In the genomic region with DNA sequence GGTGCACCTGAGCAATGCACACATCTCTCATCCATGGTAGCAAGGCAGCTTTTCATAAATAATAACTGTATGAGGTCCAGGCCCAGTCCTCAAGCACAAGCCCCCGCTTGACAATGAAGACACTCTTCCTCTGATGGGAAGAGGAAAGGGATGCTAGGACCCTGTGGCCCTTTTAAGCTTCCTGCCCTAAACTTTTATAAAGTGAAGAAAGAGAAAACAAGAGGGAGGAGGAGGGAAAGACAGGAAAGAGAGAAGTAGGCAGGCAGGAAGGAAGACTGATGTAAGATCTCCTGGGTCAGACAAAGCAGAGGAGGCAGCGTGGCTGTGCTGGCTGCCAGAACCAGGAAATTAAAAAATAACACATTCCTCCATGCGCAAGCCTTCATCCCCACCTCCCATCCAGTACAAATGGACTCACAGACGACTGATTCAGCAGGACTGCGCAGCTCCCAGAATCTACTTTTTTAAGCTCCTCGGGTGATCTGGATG, we compare ENCODE assay signal across 8 cellular contexts. TPM values are rescaled to one million over a fixed set of nuclear protein-coding genes. Genes with fewer than 3 reads are reported as not detected.
DNase-seq lines count a peak whose midpoint lies in the region; ATAC-seq and TF ChIP-seq lines count a peak whose summit lies in the region.

No MANE protein-coding gene starts in this region.

- peak; percentile 86 for ATAC-seq in left ventricle myocardium superior
- ATAC-seq in HG02970 (IDR thresholded peaks at IDR 0.05; ENCODE audit: low FRiP score, unreplicated experiment), result no peak

- H3K27me3 Mint-ChIP-seq in activated CD4-positive, alpha-beta memory T cell treated with anti-CD3 and anti-CD28 coated beads, Interleukin-2, amount 10 ng/mL, durations not matched to agents 7 days and 5 days, result no peaks in the 10 kb centered on the region

- CTCF ChIA-PET in activated CD4-positive, alpha-beta memory T cell treated with anti-CD3 and anti-CD28 coated beads, Interleukin-2, amount 10 ng/mL, durations not matched to agents 7 days and 5 days (lab: Charles Lee), result interaction anchor here (0.8 to 5.4 kb wide), 7 partner anchors 9 to 92 kb away, joined by 3 to 68 read pairs (median 4); a partner anchor contains a TSS

- DNase-seq in activated CD4-positive, alpha-beta T cell treated with anti-CD3 and anti-CD28 coated beads, Interleukin-2, amount 50 U/mL, for 1 hour, result peak; percentile 60
- no peak for DNase-seq in activated CD4-positive, alpha-beta T cell treated with anti-CD3 and anti-CD28 coated beads for 4 hours
- DNase-seq in activated CD4-positive, alpha-beta memory T cell treated with anti-CD3 and anti-CD28 coated beads, Interleukin-2, amount 10 ng/mL, durations not matched to agents 7 days and 5 days, result no peak
- DNase-seq in left ventricle myocardium superior (peak; percentile 31), stomach (no peak), HuH-7.5 (ENCODE audit: low spot score) (no peak)
- no peak for DNase-seq in NK-92 treated with Interleukin-12 subunit alpha and Interleukin-12 subunit beta, amount 100 ng/mL, for 24 hours (lab: John Stamatoyannopoulos, UW)

- intact Hi-C loops in left ventricle myocardium superior (cut with micrococcal nuclease), result no loop called here
- intact Hi-C loops in stomach (cut with DNase I; ENCODE audit: low total_unique reads), result no loop called here

- no peaks in the 10 kb centered on the region for H3K9me3 ChIP-seq in stomach

- H3K4me3 ChIP-seq in stomach, result no peak overlapping the region

- H3K27ac ChIP-seq in stomach, result peak overlapping the region in 4 of 5 donors; percentile 13 to 64 (median 24)

- no peak for TF ChIP-seq EP300 in stomach (IDR thresholded peaks at IDR 0.05)

- H3K4me3 Mint-ChIP-seq in activated CD4-positive, alpha-beta memory T cell treated with anti-CD3 and anti-CD28 coated beads, Interleukin-2, amount 10 ng/mL, durations not matched to agents 7 days and 5 days, result no peak overlapping the region

- peaks cover 0 to 42% (median 0%) of the 10 kb centered on the region in 4 donors for H3K4me1 ChIP-seq in stomach

- H3K9me3 Mint-ChIP-seq in activated CD4-positive, alpha-beta memory T cell treated with anti-CD3 and anti-CD28 coated beads, Interleukin-2, amount 10 ng/mL, durations not matched to agents 7 days and 5 days, result peaks cover 9% of the 10 kb centered on the region

- peak overlapping the region; percentile 92 for H3K27ac Mint-ChIP-seq in activated CD4-positive, alpha-beta memory T cell treated with anti-CD3 and anti-CD28 coated beads, Interleukin-2, amount 10 ng/mL, durations not matched to agents 7 days and 5 days

- 68 to 84% (median 74%) methylated on average over 6 of the region's 6 CpGs for WGBS in stomach, 5 donors

- POLR2A ChIA-PET in activated CD4-positive, alpha-beta memory T cell treated with anti-CD3 and anti-CD28 coated beads, Interleukin-2, amount 10 ng/mL, durations not matched to agents 7 days and 5 days (lab: Charles Lee), result interaction anchor here (4.9 kb wide), 1 partner anchor 12 kb away, joined by 42 read pairs; no protein-coding TSS in a partner anchor

- H3K36me3 ChIP-seq in stomach, result peaks cover 34 to 58% (median 50%) of the 10 kb centered on the region in 4 donors

- peaks cover 46% of the 10 kb centered on the region for H3K4me1 Mint-ChIP-seq in activated CD4-positive, alpha-beta memory T cell treated with anti-CD3 and anti-CD28 coated beads, Interleukin-2, amount 10 ng/mL, durations not matched to agents 7 days and 5 days

- no peak for TF ChIP-seq POLR2A in stomach (IDR thresholded peaks at IDR 0.05)

- peaks cover 73% of the 10 kb centered on the region for H3K36me3 Mint-ChIP-seq in activated CD4-positive, alpha-beta memory T cell treated with anti-CD3 and anti-CD28 coated beads, Interleukin-2, amount 10 ng/mL, durations not matched to agents 7 days and 5 days (ENCODE audit: low read depth)

- TF ChIP-seq CTCF in stomach (IDR thresholded peaks at IDR 0.05), result no peak

- no peaks in the 10 kb centered on the region for H3K27me3 ChIP-seq in stomach

RNA-seq across cellular contexts. Expression of a gene that starts 16.4 kb away (rescaled TPM):
- total RNA-seq in activated CD4-positive, alpha-beta memory T cell treated with anti-CD3 and anti-CD28 coated beads, Interleukin-2, amount 10 ng/mL, durations not matched to agents 7 days and 5 days, result 100 to 1,000 TPM; 143 to 144 TPM
- total RNA-seq in left ventricle myocardium superior (9.9 TPM), stomach (10 to 100 TPM in 4 of 5 donors, 1 to 10 TPM in 1; 7.8 to 77.0 (median 34.1) TPM)
- polyA plus RNA-seq in stomach, result 10 to 100 TPM in 2 of 3 donors, 1 to 10 TPM in 1; 9.5 to 13.6 (median 11.2) TPM

Comparison
In these comparisons a context has a peak if more than half of its experiments do, and no peak if none do; other contexts are left out.
1. DNase-seq: peak in activated CD4-positive, alpha-beta T cell treated with anti-CD3 and anti-CD28 coated beads, Interleukin-2, amount 50 U/mL, for 1 hour (single experiment) and left ventricle myocardium superior (single experiment); none in activated CD4-positive, alpha-beta T cell treated with anti-CD3 and anti-CD28 coated beads for 4 hours (0 of 2), activated CD4-positive, alpha-beta memory T cell treated with anti-CD3 and anti-CD28 coated beads, Interleukin-2, amount 10 ng/mL, durations not matched to agents 7 days and 5 days (single experiment), stomach (single experiment), NK-92 treated with Interleukin-12 subunit alpha and Interleukin-12 subunit beta, amount 100 ng/mL, for 24 hours (single experiment) and HuH-7.5 (single experiment).